ENCODE assay signal across 9 cellular contexts in genomic region chrX:103608305-103608963, GRCh38. TPM values are rescaled to one million over a fixed set of nuclear protein-coding genes. Genes with fewer than 3 reads are reported as not detected.
DNase-seq lines count a peak whose midpoint lies in the region; ATAC-seq and TF ChIP-seq lines count a peak whose summit lies in the region.
"Had no signal": no experiment of that assay in that cellular context is flagged by ENCODE, and none has a peak within 500 bp of the region (broad histone marks: within the 10 kb centered on the region; RNA-seq: fewer than 3 reads in every experiment).

No MANE protein-coding gene starts in this region.

- H3K9me3 ChIP-seq in aorta (ENCODE audit: control insufficient read depth, low read length), result no peaks in the 10 kb centered on the region

- H3K36me3 ChIP-seq in ACC112 (ENCODE audit: insufficient read depth, low read length) (no peaks in the 10 kb centered on the region; the same call in 1 of the 2 replicates), mesendoderm (ENCODE audit: control insufficient read depth, insufficient read depth, low read length) (no peaks in the 10 kb centered on the region), aorta (ENCODE audit: control insufficient read depth in 1 of 2, insufficient read depth in 2 of 2, low read length in 1 of 2) (no peaks in the 10 kb centered on the region)

- H3K36me3 Mint-ChIP-seq in IgD-negative memory B cell (peaks cover 4% of the 10 kb centered on the region), chondrocyte (ENCODE audit: low read depth) (peaks cover 2% of the 10 kb centered on the region)

- H2AFZ ChIP-seq in ACC112 (ENCODE audit: low read length, unreplicated experiment), result no peak overlapping the region

- no peak overlapping the region for H2BK15ac ChIP-seq in mesendoderm (replicated peaks; ENCODE audit: low read depth)

- H3K79me1 ChIP-seq in mesendoderm (ENCODE audit: low read length), result no peaks in the 10 kb centered on the region

- H3K18ac ChIP-seq in mesendoderm (ENCODE audit: low read length), result no peak overlapping the region

- no peak for TF ChIP-seq CTCF in chondrocyte (IDR thresholded peaks at IDR 0.05)

- DNase-seq in chondrocyte (ENCODE audit: low spot score) (no peak), mesendoderm (no peak), aorta (peak in 1 of 2 donors; percentile 58), AML-193 (lab: John Stamatoyannopoulos, UW) (no peak)

- H3K27me3 ChIP-seq in ACC112 (ENCODE audit: insufficient read depth, low read length), result no peaks in the 10 kb centered on the region
- no peaks in the 10 kb centered on the region for H3K27me3 ChIP-seq in mesendoderm (ENCODE audit: insufficient read depth, low read length, poor library complexity)
- no peaks in the 10 kb centered on the region for H3K27me3 ChIP-seq in aorta (ENCODE audit: control insufficient read depth in 1 of 2, insufficient read depth in 2 of 2, low read length in 1 of 2)

- no peak overlapping the region for H3K4ac ChIP-seq in mesendoderm (ENCODE audit: low read depth, low read length)

- H3K4me3 Mint-ChIP-seq in IgD-negative memory B cell (peak overlapping the region; percentile 80 to 92 (median 88)), chondrocyte (ENCODE audit: unreplicated experiment) (peak overlapping the region; percentile 83)

- H2BK5ac ChIP-seq in mesendoderm (ENCODE audit: low read length), result no peak overlapping the region

- peaks cover 18% of the 10 kb centered on the region for H3K4me1 ChIP-seq in ACC112 (ENCODE audit: control insufficient read depth, insufficient read depth, low read length, unreplicated experiment)
- no peaks in the 10 kb centered on the region for H3K4me1 ChIP-seq in mesendoderm (ENCODE audit: control insufficient read depth, low read depth, low read length)
- H3K4me1 ChIP-seq in aorta (ENCODE audit: control insufficient read depth in 1 of 2, insufficient read depth in 2 of 2, low read length in 2 of 2), result no peaks in the 10 kb centered on the region

- intact Hi-C loops in aorta (cut with DNase I), result no loop called here

- H3K27ac Mint-ChIP-seq in IgD-negative memory B cell (peak overlapping the region; percentile 51 to 80 (median 73)), chondrocyte (ENCODE audit: unreplicated experiment) (peak overlapping the region; percentile 93)

- WGBS in mesendoderm (ENCODE audit: extremely low coverage, insufficient coverage, low lambda C conversion rate), result no CpG with 5 or more reads among the region's 21 CpGs
- WGBS in aorta, 2 donors, result 4 to 13% methylated on average over 21 of the region's 21 CpGs

- peaks cover 4% of the 10 kb centered on the region for H3K27me3 Mint-ChIP-seq in IgD-negative memory B cell
- H3K27me3 Mint-ChIP-seq in chondrocyte (ENCODE audit: low read depth), result no peaks in the 10 kb centered on the region

- peak overlapping the region; percentile 71 for H3K9ac ChIP-seq in mesendoderm (ENCODE audit: low read length)

- H3K27ac ChIP-seq in ACC112 (ENCODE audit: low read depth, low read length) (peak overlapping the region; percentile 67; the same call in 1 of the 2 replicates), mesendoderm (ENCODE audit: low read depth, low read length) (no peak overlapping the region), aorta (ENCODE audit: low read depth in 1 of 2, low read length in 2 of 2) (peak overlapping the region; percentile 36 to 90)

- ATAC-seq in GM19025 (IDR thresholded peaks at IDR 0.05; ENCODE audit: low read depth, unreplicated experiment) (peak; percentile 22), aorta (ENCODE audit: low FRiP score) (peak; percentile 56), GM18870 (IDR thresholded peaks at IDR 0.05; ENCODE audit: unreplicated experiment) (no peak)
- ATAC-seq: HCT116 had no signal

- H3K23ac ChIP-seq in mesendoderm (ENCODE audit: low read length), result no peak overlapping the region

- peak overlapping the region; percentile 54 for H3K56ac ChIP-seq in mesendoderm (ENCODE audit: low read length)

- H3K9me3 Mint-ChIP-seq in IgD-negative memory B cell, result no peaks in the 10 kb centered on the region
- H3K9me3 Mint-ChIP-seq in chondrocyte (ENCODE audit: low read depth), result peaks cover 4% of the 10 kb centered on the region

- no peak overlapping the region for H4K8ac ChIP-seq in mesendoderm (ENCODE audit: low read depth, low read length)

- peaks cover 8% of the 10 kb centered on the region for H3K79me2 ChIP-seq in ACC112 (ENCODE audit: control insufficient read depth, insufficient read depth, low read length, unreplicated experiment)
- H3K79me2 ChIP-seq in mesendoderm (ENCODE audit: control insufficient read depth, insufficient read depth, low read length), result no peaks in the 10 kb centered on the region

- no peak overlapping the region for H4K5ac ChIP-seq in mesendoderm (ENCODE audit: low read length)

- H3K4me3 ChIP-seq in ACC112 (ENCODE audit: low read depth, low read length) (peak overlapping the region; percentile 86), mesendoderm (ENCODE audit: low read length) (no peak overlapping the region), aorta (ENCODE audit: low read length in 2 of 2) (peak overlapping the region; percentile 36 to 51)

- H2AK5ac ChIP-seq in mesendoderm (ENCODE audit: low read length), result no peak overlapping the region

- peak overlapping the region; percentile 36 for H3K4me2 ChIP-seq in mesendoderm (ENCODE audit: low read length)

- H2BK120ac ChIP-seq in mesendoderm (ENCODE audit: low read depth, low read length), result no peak overlapping the region

- peaks cover 0 to 4% (median 3%) of the 10 kb centered on the region in 3 donors for H3K4me1 Mint-ChIP-seq in IgD-negative memory B cell
- H3K4me1 Mint-ChIP-seq in chondrocyte (ENCODE audit: low read depth), result peaks cover 18% of the 10 kb centered on the region

RNA-seq across cellular contexts. Expression of gene TCEAL3, which starts 0.7 kb away (rescaled TPM):
- polyA plus RNA-seq in IgD-negative memory B cell (8.7 TPM), aorta (100 to 1,000 TPM; 249 to 392 TPM)
- total RNA-seq in chondrocyte (40.0 to 40.8 TPM (median 40.2 TPM) in 3 replicates), aorta (10 to 100 TPM; 34.6 to 77.3 TPM)
- polyA plus RNA-seq in mesendoderm (2013, experiment 1 of 2), result 10.2 TPM
- 11.5 TPM for polyA plus RNA-seq in mesendoderm (2013, experiment 2 of 2)

RNA-seq across cellular contexts. Expression of gene TCEAL1, which starts 20.3 kb away (rescaled TPM):
- polyA plus RNA-seq in IgD-negative memory B cell, result 22.3 TPM
- total RNA-seq in chondrocyte, result 26.7 to 27.7 TPM (median 27.2 TPM) in 3 replicates
- 4.3 TPM for polyA plus RNA-seq in mesendoderm (2013, experiment 1 of 2)
- polyA plus RNA-seq in mesendoderm (2013, experiment 2 of 2), result 4.4 TPM
- total RNA-seq in aorta, result 10 to 100 TPM; 37.0 to 73.9 TPM
- 100 to 1,000 TPM; 219 to 258 TPM for polyA plus RNA-seq in aorta

RNA-seq across cellular contexts. Expression of gene TCEAL4, which starts 23.1 kb away (rescaled TPM):
- polyA plus RNA-seq in IgD-negative memory B cell, result 26.0 TPM
- total RNA-seq in chondrocyte, result 84.5 to 91.5 TPM (median 88.0 TPM) in 3 replicates
- 100 TPM for polyA plus RNA-seq in mesendoderm (2013, experiment 1 of 2)
- polyA plus RNA-seq in mesendoderm (2013, experiment 2 of 2), result 101 TPM
- 100 to 1,000 TPM in 1 of 2 donors, 10 to 100 TPM in 1; 97.2 to 187 TPM for total RNA-seq in aorta
- 1,000 to 10,000 TPM; 1,036 to 1,452 TPM for polyA plus RNA-seq in aorta
